ENCODE assay signal across 19 cellular contexts in the genomic region with DNA sequence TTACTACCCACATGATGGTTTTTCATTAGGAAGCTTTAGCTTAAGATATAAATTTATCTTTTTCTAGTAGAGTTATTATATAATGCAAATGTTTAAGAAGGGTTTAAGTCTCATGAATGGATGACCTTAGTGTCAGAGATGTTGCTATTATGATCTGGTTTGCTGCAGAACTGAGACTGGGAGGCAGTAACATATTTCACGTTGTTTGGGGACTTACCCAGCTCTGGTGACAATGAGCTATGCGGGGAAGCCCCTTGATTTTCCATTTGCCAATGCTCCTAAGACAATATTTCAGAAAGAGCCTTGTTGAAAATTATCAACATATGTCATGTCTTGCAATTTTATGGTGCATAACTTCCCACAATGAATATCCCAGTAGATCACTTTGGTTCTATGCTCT.
DNase-seq lines count a peak whose midpoint lies in the region; ATAC-seq and TF ChIP-seq lines count a peak whose summit lies in the region.
"Had no signal": no experiment of that assay in that cellular context is flagged by ENCODE, and none has a peak within 500 bp of the region (broad histone marks: within the 10 kb centered on the region; RNA-seq: fewer than 3 reads in every experiment).

No MANE protein-coding gene starts in this region.

- WGBS in gastroesophageal sphincter (ENCODE audit: low coverage in 1 of 2), 2 donors, result 41 to 74% methylated on average over 2 of the region's 2 CpGs

- H3K36me3 ChIP-seq in gastroesophageal sphincter, result no peaks in the 10 kb centered on the region
- H3K36me3 ChIP-seq: transverse colon had no signal

- TF ChIP-seq EP300 in gastroesophageal sphincter (IDR thresholded peaks at IDR 0.05), result no peak

- no peaks in the 10 kb centered on the region for H3K27me3 ChIP-seq in gastroesophageal sphincter
- H3K27me3 ChIP-seq: transverse colon had no signal

- ATAC-seq in GM18907 (IDR thresholded peaks at IDR 0.05; ENCODE audit: unreplicated experiment), result peak; percentile 73
- peak; percentile 51 for ATAC-seq in GM21825 (IDR thresholded peaks at IDR 0.05; ENCODE audit: unreplicated experiment)
- ATAC-seq in HG03342 (IDR thresholded peaks at IDR 0.05; ENCODE audit: unreplicated experiment), result peak; percentile 77
- ATAC-seq in gastroesophageal sphincter, result no peak
- ATAC-seq in HG02973 (IDR thresholded peaks at IDR 0.05; ENCODE audit: unreplicated experiment), result no peak
- no peak for ATAC-seq in GM18873 (IDR thresholded peaks at IDR 0.05; ENCODE audit: low FRiP score, unreplicated experiment)
- ATAC-seq: left ventricle myocardium superior, mucosa of descending colon had no signal

- H3K4me3 ChIP-seq in GM12864 (ENCODE audit: low read depth, low read length) (no peak overlapping the region), gastroesophageal sphincter (no peak overlapping the region)
- H3K4me3 ChIP-seq: mucosa of descending colon, transverse colon had no signal

- H3K4me1 ChIP-seq in gastroesophageal sphincter, result no peaks in the 10 kb centered on the region
- H3K4me1 ChIP-seq: transverse colon had no signal

- no peak for TF ChIP-seq CTCF in GM12864 (IDR thresholded peaks at IDR 0.05; ENCODE audit: low read depth, low read length, missing control alignments)
- TF ChIP-seq CTCF in gastroesophageal sphincter (IDR thresholded peaks at IDR 0.05), result no peak

- no peak for TF ChIP-seq POLR2A in gastroesophageal sphincter (IDR thresholded peaks at IDR 0.05)

- peaks cover 0 to 3% (median 0%) of the 10 kb centered on the region in 3 donors for H3K9me3 ChIP-seq in gastroesophageal sphincter
- H3K9me3 ChIP-seq: mucosa of descending colon, transverse colon had no signal

- H3K27ac ChIP-seq in gastroesophageal sphincter, result no peak overlapping the region
- H3K27ac ChIP-seq: 22Rv1, transverse colon had no signal

- DNase-seq in GM12864 (ENCODE audit: low read depth) (peak; percentile 1), cerebellar cortex (ENCODE audit: low spot score) (no peak)
- DNase-seq: activated CD4-positive, alpha-beta T cell treated with anti-CD3 and anti-CD28 coated beads for 1 hour; COR-L47; DND-41; immature natural killer cell; left ventricle myocardium superior; mucosa of descending colon; NCI-H2081; NK-92 treated with Interleukin-12 subunit alpha and Interleukin-12 subunit beta, amount 100 ng/mL, for 24 hours; RPMI8226; transverse colon had no signal

Comparison
In these comparisons a context has a peak if more than half of its experiments do, and no peak if none do; other contexts are left out.
1. ATAC-seq: peak in GM18907 (single experiment), GM21825 (single experiment) and HG03342 (single experiment); none in gastroesophageal sphincter (single experiment), HG02973 (single experiment) and GM18873 (single experiment).